ENCODE assay signal across 10 cellular contexts in the genomic region with DNA sequence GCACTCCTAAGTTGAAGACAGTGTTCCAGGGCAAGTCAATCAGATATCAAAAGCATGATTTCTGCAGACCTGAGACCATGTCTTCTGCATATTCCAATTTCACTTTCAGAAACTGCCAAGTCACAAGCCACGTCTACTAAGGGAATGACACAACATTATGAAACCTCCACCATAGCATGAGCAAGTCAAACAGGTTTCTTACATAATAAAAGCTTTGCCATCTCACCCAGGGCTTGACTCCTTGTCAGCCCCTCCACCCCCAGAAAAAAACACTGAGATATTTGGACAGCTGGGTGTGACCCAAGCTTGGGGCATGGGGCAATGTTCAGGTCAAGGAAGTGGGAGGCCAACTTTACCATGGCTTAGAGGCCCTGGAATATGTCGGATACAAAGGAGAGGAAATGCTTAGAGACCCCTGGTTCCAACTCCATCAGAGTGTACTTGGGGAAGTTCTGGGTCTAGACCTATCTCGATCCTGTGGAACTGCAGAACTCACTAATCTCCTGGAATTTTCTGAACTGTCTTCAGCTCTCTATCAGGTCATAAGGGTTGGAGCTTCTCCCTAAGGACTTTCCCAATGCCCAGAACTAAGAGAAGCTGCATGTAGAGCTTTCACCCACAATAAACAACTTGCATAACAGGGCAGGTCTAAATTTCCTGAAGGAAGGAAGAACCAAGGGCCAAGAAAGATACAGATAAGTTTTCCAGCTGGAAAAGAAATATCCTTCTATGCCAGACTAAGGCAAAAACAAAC.
A peak's percentile ranks its signal among the peaks of the same experiment; 100 is the strongest.
DNase-seq lines count a peak whose midpoint lies in the region; ATAC-seq and TF ChIP-seq lines count a peak whose summit lies in the region.
"Had no signal": no experiment of that assay in that cellular context is flagged by ENCODE, and none has a peak within 500 bp of the region (broad histone marks: within the 10 kb centered on the region; RNA-seq: fewer than 3 reads in every experiment).

No MANE protein-coding gene starts in this region.

- H3K4me3 ChIP-seq in PC-9 = no peak overlapping the region; the same call in 1 of the 2 replicates
- no peak overlapping the region for H3K4me3 ChIP-seq in lower lobe of right lung
- no peak overlapping the region for H3K4me3 ChIP-seq in dorsolateral prefrontal cortex

- ATAC-seq in GM18519 (IDR thresholded peaks at IDR 0.05; ENCODE audit: low FRiP score, unreplicated experiment) = peak; percentile 87
- ATAC-seq in HG02610 (IDR thresholded peaks at IDR 0.05; ENCODE audit: unreplicated experiment) = peak; percentile 87
- peak; percentile 94 for ATAC-seq in lower lobe of right lung
- no peak for ATAC-seq in HG02884 (IDR thresholded peaks at IDR 0.05; ENCODE audit: unreplicated experiment)

- no peaks in the 10 kb centered on the region for H4K20me1 ChIP-seq in PC-9 (ENCODE audit: insufficient read depth)

- no peaks in the 10 kb centered on the region for H3K9me2 ChIP-seq in PC-9 (ENCODE audit: insufficient read depth)

- no peaks in the 10 kb centered on the region for H3K27me3 ChIP-seq in PC-9 (ENCODE audit: insufficient read depth, low read depth)
- no peaks in the 10 kb centered on the region for H3K27me3 ChIP-seq in lower lobe of right lung (ENCODE audit: low read depth)
- no peaks in the 10 kb centered on the region for H3K27me3 ChIP-seq in dorsolateral prefrontal cortex

- intact Hi-C loops in PC-9 (cut with micrococcal nuclease; ENCODE audit: unreplicated experiment) = loop anchor here (1.0 to 5.0 kb wide), 6 partner anchors 13 to 188 kb away; no protein-coding TSS in a partner anchor
- intact Hi-C loops in lower lobe of right lung (cut with DNase I) = no loop called here
- intact Hi-C loops in dorsolateral prefrontal cortex (cut with DNase I) = no loop called here

- BruUV-seq in PC-9 (replicated peaks; lab: Mats Ljungman, UMichigan) = no TSS peak

- H2AFZ ChIP-seq in PC-9 = peak overlapping the region; percentile 57

- H3K4me1 ChIP-seq in PC-9 (replicated peaks; ENCODE audit: insufficient read depth) = peaks cover 54% of the 10 kb centered on the region
- H3K4me1 ChIP-seq in lower lobe of right lung = peaks cover 9% of the 10 kb centered on the region

- H3K27ac ChIP-seq in PC-9 (peak overlapping the region; percentile 99), lower lobe of right lung (peak overlapping the region; percentile 32), dorsolateral prefrontal cortex (no peak overlapping the region)

- H3K4me2 ChIP-seq in PC-9 = peak overlapping the region; percentile 57

- CTCF ChIA-PET in PC-9 (lab: Charles Lee) = interaction anchor here (0.7 kb wide), 1 partner anchor 80 kb away, joined by 6 read pairs; the partner anchor contains the start of gene NAMPT

- POLR2A ChIA-PET in PC-9 (lab: Charles Lee; ENCODE audit: unreplicated experiment) = interaction anchor here (0.7 to 1.3 kb wide), 3 partner anchors 19 to 84 kb away, joined by 4 to 12 read pairs (median 5); partner anchors contain the start of gene NAMPT

- H3F3A ChIP-seq in PC-9 (ENCODE audit: insufficient read depth, low read depth) = peaks cover 29% of the 10 kb centered on the region

- no peaks in the 10 kb centered on the region for H3K79me2 ChIP-seq in PC-9 (ENCODE audit: low read depth)

- DNase-seq in PC-9 (peak; percentile 83 to 94), lower lobe of right lung (peak; percentile 67), HuH-7.5 (ENCODE audit: low spot score) (no peak), NCI-H146 (lab: John Stamatoyannopoulos, UW) (no peak), dorsolateral prefrontal cortex (no peak)
- DNase-seq: endodermal cell, nephron progenitor cell had no signal

- peaks cover 54% of the 10 kb centered on the region for H3K9me3 ChIP-seq in PC-9 (ENCODE audit: insufficient read depth, low read depth)
- no peaks in the 10 kb centered on the region for H3K9me3 ChIP-seq in lower lobe of right lung

- H3K36me3 ChIP-seq in PC-9 (ENCODE audit: low read depth) = 0 out of 2 replicates have a peak, but pooled peaks cover 10% of the 10 kb centered on the region
- H3K36me3 ChIP-seq in lower lobe of right lung = no peaks in the 10 kb centered on the region

- TF ChIP-seq CTCF in PC-9 (conservative IDR thresholded peaks at IDR 0.05) (no peak), lower lobe of right lung (IDR thresholded peaks at IDR 0.05) (no peak), dorsolateral prefrontal cortex (IDR thresholded peaks at IDR 0.05 in 54 of 56, conservative IDR thresholded peaks at IDR 0.05 in 2 of 56; ENCODE audit: low read depth in 1 of 56, partially characterized antibody in 56 of 56) (no peak)

Comparison
In these comparisons a context has a peak if more than half of its experiments do, and no peak if none do; other contexts are left out.
1. DNase-seq: peak in PC-9 (2 of 2) and lower lobe of right lung (single experiment); none in HuH-7.5 (single experiment), NCI-H146 (single experiment) and dorsolateral prefrontal cortex (0 of 10).
2. H3K27ac ChIP-seq: peak in PC-9 (single experiment) and lower lobe of right lung (single experiment); none in dorsolateral prefrontal cortex (0 of 59).